15 cellular contexts compared by ENCODE assay signal in the genomic region with DNA sequence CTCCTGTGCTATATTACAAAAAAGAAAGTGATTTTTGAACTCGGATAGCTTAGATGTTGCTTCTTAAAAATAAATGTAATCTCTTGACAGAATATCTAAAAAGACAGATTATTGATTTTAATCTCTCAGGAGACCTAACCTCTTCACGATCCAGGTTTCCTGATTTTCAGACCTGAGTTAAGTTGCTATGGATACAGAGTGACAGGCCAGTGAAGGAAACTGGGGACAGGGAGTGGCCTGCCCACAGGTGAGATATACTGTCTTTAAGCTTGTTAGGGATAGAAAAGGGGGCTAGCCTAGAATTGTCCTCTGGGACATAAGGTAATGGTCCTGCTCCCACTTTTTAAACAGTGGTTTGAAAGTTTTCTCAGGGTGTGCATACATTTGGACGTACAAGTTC.
DNase-seq lines count a peak whose midpoint lies in the region; FAIRE-seq and TF ChIP-seq lines count a peak whose summit lies in the region.
"Had no signal": no experiment of that assay in that cellular context is flagged by ENCODE, and none has a peak within 500 bp of the region (broad histone marks: within the 10 kb centered on the region; RNA-seq: fewer than 3 reads in every experiment).

No MANE protein-coding gene starts in this region.

- peaks cover 2% of the 10 kb centered on the region for H3K27me3 Mint-ChIP-seq in activated naive CD8-positive, alpha-beta T cell
- peaks cover 5% of the 10 kb centered on the region for H3K27me3 Mint-ChIP-seq in activated naive CD8-positive, alpha-beta T cell treated with anti-CD3 and anti-CD28 coated beads for 36 hours
- H3K27me3 Mint-ChIP-seq in astrocyte (ENCODE audit: low read depth, unreplicated experiment): no peaks in the 10 kb centered on the region

- peak overlapping the region; percentile 41 for H3K27ac Mint-ChIP-seq in activated naive CD8-positive, alpha-beta T cell
- no peak overlapping the region for H3K27ac Mint-ChIP-seq in activated naive CD8-positive, alpha-beta T cell treated with anti-CD3 and anti-CD28 coated beads for 36 hours
- peak overlapping the region; percentile 97 for H3K27ac Mint-ChIP-seq in astrocyte (ENCODE audit: unreplicated experiment)

- no peak for TF ChIP-seq CTCF in astrocyte (IDR thresholded peaks at IDR 0.05; ENCODE audit: insufficient read depth, low read depth, low read length)
- TF ChIP-seq CTCF in tibial nerve (IDR thresholded peaks at IDR 0.05): no peak

- peak overlapping the region; percentile 87 for H3K4me2 ChIP-seq in astrocyte (ENCODE audit: low read length)

- peaks cover 29% of the 10 kb centered on the region for H3K4me1 Mint-ChIP-seq in activated naive CD8-positive, alpha-beta T cell (ENCODE audit: low read depth)
- H3K4me1 Mint-ChIP-seq in activated naive CD8-positive, alpha-beta T cell treated with anti-CD3 and anti-CD28 coated beads for 36 hours: peaks cover 56% of the 10 kb centered on the region
- H3K4me1 Mint-ChIP-seq in astrocyte (ENCODE audit: low read depth, unreplicated experiment): peaks cover 42% of the 10 kb centered on the region

- H3K27ac ChIP-seq in astrocyte (ENCODE audit: low read depth, low read length) (peak overlapping the region; percentile 99), mucosa of rectum (ENCODE audit: low read depth in 2 of 2, low read length in 2 of 2) (peak overlapping the region; percentile 100), tibial nerve (peak overlapping the region; percentile 99 to 100 (median 100))
- no peak overlapping the region for H3K27ac ChIP-seq in effector memory CD4-positive, alpha-beta T cell (ENCODE audit: insufficient read depth, low read length, poor library complexity, severe bottlenecking)

- no peak for FAIRE-seq in astrocyte (lab: Jason Lieb, UNC)
- FAIRE-seq: endometrium, GM12891 had no signal

- no peak for DNase-seq in activated naive CD8-positive, alpha-beta T cell treated with anti-CD3 and anti-CD28 coated beads for 36 hours
- no peak for DNase-seq in astrocyte (ENCODE audit: low read depth)
- DNase-seq in tibial nerve (ENCODE audit: low spot score in 2 of 2): no peak
- DNase-seq in central memory CD4-positive, alpha-beta T cell: no peak
- no peak for DNase-seq in effector memory CD4-positive, alpha-beta T cell
- no peak for DNase-seq in stimulated activated CD4-positive, alpha-beta T cell treated with anti-CD3 and anti-CD28 coated beads, Interleukin-2, amount 100 ng/mL, for 48 hours
- DNase-seq: activated T-cell treated with anti-CD3 and anti-CD28 coated beads for 4 hours, amygdala, NCI-H1105 treated with DMSO at 0.1 percent for 48 hours, SHP77 treated with DMSO at 0.1 percent for 48 hours had no signal

- no peaks in the 10 kb centered on the region for H3K79me2 ChIP-seq in astrocyte (ENCODE audit: insufficient read depth, low read length)

- no peaks in the 10 kb centered on the region for H3K9me3 Mint-ChIP-seq in activated naive CD8-positive, alpha-beta T cell (ENCODE audit: low read depth)
- H3K9me3 Mint-ChIP-seq in activated naive CD8-positive, alpha-beta T cell treated with anti-CD3 and anti-CD28 coated beads for 36 hours: no peaks in the 10 kb centered on the region
- H3K9me3 Mint-ChIP-seq in astrocyte (ENCODE audit: unreplicated experiment): no peaks in the 10 kb centered on the region

- H2AFZ ChIP-seq in astrocyte (ENCODE audit: low read depth, low read length): no peak overlapping the region

- H3K4me1 ChIP-seq in astrocyte (ENCODE audit: insufficient read depth, low read length) (peaks cover 54% of the 10 kb centered on the region), mucosa of rectum (ENCODE audit: control insufficient read depth in 2 of 2, insufficient read depth in 2 of 2, low read length in 2 of 2) (peaks cover 37 to 42% of the 10 kb centered on the region in 2 donors), tibial nerve (peaks cover 0 to 48% (median 24%) of the 10 kb centered on the region in 4 donors)
- H3K4me1 ChIP-seq in effector memory CD4-positive, alpha-beta T cell (ENCODE audit: control insufficient read depth, insufficient read depth, low read length, poor library complexity, severe bottlenecking): peaks cover 30% of the 10 kb centered on the region

- no peaks in the 10 kb centered on the region for H4K20me1 ChIP-seq in astrocyte (ENCODE audit: insufficient read depth, low read length)

- H3K36me3 Mint-ChIP-seq in activated naive CD8-positive, alpha-beta T cell: no peaks in the 10 kb centered on the region
- peaks cover 3% of the 10 kb centered on the region for H3K36me3 Mint-ChIP-seq in activated naive CD8-positive, alpha-beta T cell treated with anti-CD3 and anti-CD28 coated beads for 36 hours
- no peaks in the 10 kb centered on the region for H3K36me3 Mint-ChIP-seq in astrocyte (ENCODE audit: low read depth, unreplicated experiment)

- H3K4me3 ChIP-seq in astrocyte (ENCODE audit: insufficient read depth, low read depth, low read length): no peak overlapping the region
- H3K4me3 ChIP-seq in mucosa of rectum (ENCODE audit: low read length in 2 of 2): no peak overlapping the region
- H3K4me3 ChIP-seq in tibial nerve: no peak overlapping the region
- H3K4me3 ChIP-seq in effector memory CD4-positive, alpha-beta T cell (ENCODE audit: insufficient read depth, low read depth, low read length, poor library complexity, severe bottlenecking): no peak overlapping the region
- H3K4me3 ChIP-seq: testis had no signal

- H3K9me3 ChIP-seq in astrocyte (ENCODE audit: insufficient read depth, low read depth, low read length) (no peaks in the 10 kb centered on the region), mucosa of rectum (ENCODE audit: control insufficient read depth in 2 of 2, low read length in 2 of 2) (no peaks in the 10 kb centered on the region), tibial nerve (no peaks in the 10 kb centered on the region)
- H3K9me3 ChIP-seq in effector memory CD4-positive, alpha-beta T cell (ENCODE audit: control insufficient read depth, low read length): no peaks in the 10 kb centered on the region
- H3K9me3 ChIP-seq: testis had no signal

- 79 to 86% methylated on average over 3 of the region's 3 CpGs for WGBS in tibial nerve, 2 donors

- no peaks in the 10 kb centered on the region for H3K36me3 ChIP-seq in astrocyte (ENCODE audit: insufficient read depth, low read length)
- no peaks in the 10 kb centered on the region for H3K36me3 ChIP-seq in mucosa of rectum (ENCODE audit: control insufficient read depth in 2 of 2, insufficient read depth in 2 of 2, low read length in 2 of 2)
- no peaks in the 10 kb centered on the region for H3K36me3 ChIP-seq in tibial nerve
- H3K36me3 ChIP-seq in effector memory CD4-positive, alpha-beta T cell (ENCODE audit: control insufficient read depth, insufficient read depth, low read length): no peaks in the 10 kb centered on the region

- H3K4me3 Mint-ChIP-seq in activated naive CD8-positive, alpha-beta T cell: no peak overlapping the region
- no peak overlapping the region for H3K4me3 Mint-ChIP-seq in activated naive CD8-positive, alpha-beta T cell treated with anti-CD3 and anti-CD28 coated beads for 36 hours
- no peak overlapping the region for H3K4me3 Mint-ChIP-seq in astrocyte (ENCODE audit: unreplicated experiment)

- H3K27me3 ChIP-seq in astrocyte (ENCODE audit: insufficient read depth, low read length) (no peaks in the 10 kb centered on the region), mucosa of rectum (ENCODE audit: control insufficient read depth in 2 of 2, insufficient read depth in 2 of 2, low read length in 2 of 2) (no peaks in the 10 kb centered on the region), tibial nerve (no peaks in the 10 kb centered on the region)
- H3K27me3 ChIP-seq in effector memory CD4-positive, alpha-beta T cell (replicated peaks; ENCODE audit: control insufficient read depth, insufficient read depth, low read length, poor library complexity, severe bottlenecking): no peaks in the 10 kb centered on the region
- H3K27me3 ChIP-seq: testis had no signal

- no peak for TF ChIP-seq EP300 in tibial nerve (IDR thresholded peaks at IDR 0.05)

- no peak for TF ChIP-seq POLR2A in tibial nerve (IDR thresholded peaks at IDR 0.05)

- peak overlapping the region; percentile 95 for H3K9ac ChIP-seq in astrocyte (ENCODE audit: low read length)
- H3K9ac ChIP-seq in mucosa of rectum (ENCODE audit: low read depth in 1 of 2, low read length in 2 of 2): peak overlapping the region in 1 of 2 donors; percentile 32
